Comparison of ENCODE assay signal across 17 cellular contexts in the genomic region with DNA sequence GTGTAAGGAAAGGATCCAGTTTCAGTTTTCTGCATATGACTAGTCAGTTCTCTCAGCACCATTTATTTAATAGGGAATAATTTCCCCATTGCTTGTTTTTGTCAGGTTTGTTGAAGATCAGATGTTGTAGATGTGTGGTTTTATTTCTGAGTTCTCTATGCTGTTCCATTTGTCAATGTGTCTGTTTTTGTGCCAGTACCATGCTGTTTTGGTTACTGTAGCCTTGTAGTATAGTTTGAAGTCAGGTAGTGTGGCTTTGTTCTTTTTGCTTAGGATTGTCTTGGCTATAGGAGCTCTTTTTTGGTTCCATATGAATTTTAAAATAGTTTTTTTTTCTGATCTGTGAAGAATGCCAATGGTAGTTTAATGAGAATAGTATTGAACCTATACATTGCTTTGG. TPM values are rescaled to one million over a fixed set of nuclear protein-coding genes. Genes with fewer than 3 reads are reported as not detected.
DNase-seq lines count a peak whose midpoint lies in the region; ATAC-seq, FAIRE-seq and TF ChIP-seq lines count a peak whose summit lies in the region.
"Not testable (repeated sequence)": the region's sequence is repeated elsewhere in the genome, so short reads cannot be mapped to it uniquely, and the experiment has no call there.
"Had no signal": no experiment of that assay in that cellular context is flagged by ENCODE, and none has a peak within 500 bp of the region (broad histone marks: within the 10 kb centered on the region; RNA-seq: fewer than 3 reads in every experiment).

No MANE protein-coding gene starts in this region.

- peak overlapping the region; percentile 93 for H2BK5ac ChIP-seq in neuronal stem cell (ENCODE audit: low read length)

- not testable (repeated sequence) for H3K27me3 ChIP-seq in BLaER1; DOHH2 (ENCODE audit: control insufficient read depth, low read length); GM23338 (ENCODE audit: insufficient read depth); Karpas-422 (ENCODE audit: low read length); neuronal stem cell (ENCODE audit: control insufficient read depth in 3 of 3, insufficient read depth in 3 of 3, low read depth in 1 of 3, low read length in 3 of 3)
- H3K27me3 ChIP-seq in K562 (ENCODE audit: control insufficient read depth in 2 of 2, insufficient read depth in 2 of 2, low read length in 2 of 2) = peaks cover 19 to 55% of the 10 kb centered on the region in 2 experiments; a peak in 4 of 5 replicates

- intact Hi-C loops in K562 (cut with micrococcal nuclease) = not testable (repeated sequence)

- not testable (repeated sequence) for H3K4me1 Mint-ChIP-seq in GM23338
- H3K4me1 Mint-ChIP-seq in brain = peaks cover 24% of the 10 kb centered on the region

- H3K14ac ChIP-seq in neuronal stem cell (ENCODE audit: low read length) = not testable (repeated sequence)

- H3K4ac ChIP-seq in neuronal stem cell (ENCODE audit: low read length) = not testable (repeated sequence)

- in situ Hi-C loops in K562 (cut with MboI) = not testable (repeated sequence)

- BruUV-seq in K562 (replicated peaks; lab: Mats Ljungman, UMichigan) = not testable (repeated sequence)

- not testable (repeated sequence) for H2BK12ac ChIP-seq in neuronal stem cell (ENCODE audit: low read length)

- H3K4me3 Mint-ChIP-seq in GM23338, brain: not testable (repeated sequence)

- not testable (repeated sequence) for H3K9me3 ChIP-seq in BLaER1; DOHH2 (ENCODE audit: control insufficient read depth, insufficient read depth, low read length); HEK293 (ENCODE audit: control insufficient read depth, insufficient read depth, low read depth, low read length); Karpas-422 (ENCODE audit: low read length); K562 (replicated peaks; ENCODE audit: control insufficient read depth, insufficient read depth, low read depth, low read length)
- H3K9me3 ChIP-seq in neuronal stem cell (replicated peaks in 1 of 2; ENCODE audit: control insufficient read depth in 2 of 2, insufficient read depth in 1 of 2, low read depth in 1 of 2, low read length in 2 of 2) = peaks cover 7 to 10% of the 10 kb centered on the region in 2 donors

- H3K9me1 ChIP-seq in K562 (ENCODE audit: control insufficient read depth, insufficient read depth, low read length) = not testable (repeated sequence)

- FAIRE-seq in K562 (lab: Jason Lieb, UNC) = not testable (repeated sequence)

- POLR2A ChIA-PET in HEK293 (lab: Yijun Ruan, JAX) = not testable (repeated sequence)
- POLR2A ChIA-PET in K562 (lab: Yijun Ruan, JAX) = interaction anchor here (0.9 kb wide), 1 partner anchor 106 kb away, joined by 3 read pairs; no protein-coding TSS in a partner anchor

- CTCF ChIA-PET in HEK293 (lab: Yijun Ruan, JAX) = interaction anchor here (0.7 to 1.5 kb wide), 3 partner anchors 9 to 41 kb away, joined by 3 to 5 read pairs (median 5); no protein-coding TSS in a partner anchor
- CTCF ChIA-PET in K562 (lab: Yijun Ruan, JAX; ENCODE audit: low intra/inter-chr PET ratio) = not testable (repeated sequence)

- TF ChIP-seq CTCF in DOHH2 (IDR thresholded peaks at IDR 0.05; ENCODE audit: low read depth, low read length, poor library complexity, severe bottlenecking); GM23338 (conservative IDR thresholded peaks at IDR 0.05; ENCODE audit: low read depth in 2 of 2); HEK293 (tag by site-specific recombination; IDR thresholded peaks at IDR 0.05); K562 (IDR thresholded peaks at IDR 0.05 in 2 of 3, conservative IDR thresholded peaks at IDR 0.05 in 1 of 3; ENCODE audit: insufficient read depth in 2 of 3, low read depth in 1 of 3, low read length in 3 of 3); brain (conservative IDR thresholded peaks at IDR 0.05): not testable (repeated sequence)

- H4K20me1 ChIP-seq in BLaER1; DOHH2 (ENCODE audit: control insufficient read depth, insufficient read depth, low read depth, low read length); GM23338 (replicated peaks; ENCODE audit: insufficient read depth); Karpas-422 (ENCODE audit: insufficient read depth, low read depth, low read length); K562 (replicated peaks; ENCODE audit: control insufficient read depth, insufficient read depth, low read length): not testable (repeated sequence)

- H3K4me1 ChIP-seq in BLaER1 (peaks cover 88% of the 10 kb centered on the region), DOHH2 (ENCODE audit: control insufficient read depth, low read length) (peaks cover 38% of the 10 kb centered on the region), Karpas-422 (ENCODE audit: low read length) (peaks cover 75% of the 10 kb centered on the region), K562 (replicated peaks in 1 of 2; ENCODE audit: control insufficient read depth in 2 of 2, insufficient read depth in 2 of 2, low read length in 2 of 2) (peaks cover 0 to 54% of the 10 kb centered on the region in 2 experiments; a peak in 3 of 5 replicates), neuronal stem cell (ENCODE audit: control insufficient read depth in 2 of 2, insufficient read depth in 1 of 2, low read depth in 1 of 2, low read length in 2 of 2) (peaks cover 7 to 29% of the 10 kb centered on the region in 2 donors)
- H3K4me1 ChIP-seq in GM23338 (ENCODE audit: insufficient read depth); HEK293 (ENCODE audit: control insufficient read depth, insufficient read depth, low read length): not testable (repeated sequence)

- H3F3A ChIP-seq in DOHH2 (ENCODE audit: control insufficient read depth, insufficient read depth); GM23338 (replicated peaks; ENCODE audit: low read depth): not testable (repeated sequence)

- H3K18ac ChIP-seq in neuronal stem cell (ENCODE audit: low read length) = not testable (repeated sequence)

- not testable (repeated sequence) for H3K79me1 ChIP-seq in neuronal stem cell (ENCODE audit: low read depth, low read length)

- H3K9ac ChIP-seq in BLaER1; Karpas-422 (ENCODE audit: low read length); K562 (ENCODE audit: insufficient read depth in 1 of 2, low read depth in 2 of 2, low read length in 2 of 2); neuronal stem cell (ENCODE audit: low read depth, low read length, poor library complexity): not testable (repeated sequence)

- H3K27me3 Mint-ChIP-seq in GM23338 (ENCODE audit: insufficient read depth, low read depth, poor library complexity); brain: not testable (repeated sequence)

- TF ChIP-seq POLR2A in K562 (conservative IDR thresholded peaks at IDR 0.05) = not testable (repeated sequence)

- H2AFZ ChIP-seq in GM23338; Karpas-422 (ENCODE audit: low read length); K562 (ENCODE audit: low read depth, low read length); neuronal stem cell (ENCODE audit: low read length): not testable (repeated sequence)

- not testable (repeated sequence) for TF ChIP-seq RAD21 in K562 (CRISPR knock-in tag; conservative IDR thresholded peaks at IDR 0.05 in 1 of 2, IDR thresholded peaks at IDR 0.05 in 1 of 2)

- not testable (repeated sequence) for H3K36me3 ChIP-seq in BLaER1; DOHH2 (ENCODE audit: control insufficient read depth, low read length); GM23338 (ENCODE audit: insufficient read depth); HEK293 (ENCODE audit: control insufficient read depth in 2 of 2, insufficient read depth in 1 of 2, low read length in 2 of 2); Karpas-422 (ENCODE audit: insufficient read depth, low read length); K562 (ENCODE audit: control insufficient read depth, insufficient read depth, low read length); neuronal stem cell (replicated peaks in 1 of 2; ENCODE audit: control insufficient read depth in 2 of 2, insufficient read depth in 2 of 2, low read length in 2 of 2)

- H3K79me2 ChIP-seq in DOHH2 (ENCODE audit: control insufficient read depth, low read length); GM23338 (replicated peaks; ENCODE audit: insufficient read depth); Karpas-422 (ENCODE audit: low read length); K562 (ENCODE audit: control insufficient read depth, insufficient read depth, low read length): not testable (repeated sequence)

- not testable (repeated sequence) for H3K23ac ChIP-seq in neuronal stem cell (ENCODE audit: low read depth, low read length, poor library complexity)

- not testable (repeated sequence) for H3K27ac Mint-ChIP-seq in GM23338
- H3K27ac Mint-ChIP-seq in brain = peak overlapping the region in 3 of 5 experiments; percentile 48 to 63 (median 49)

- not testable (repeated sequence) for TF ChIP-seq EP300 in K562 (IDR thresholded peaks at IDR 0.05; ENCODE audit: low read length)

- not testable (repeated sequence) for H2AK5ac ChIP-seq in neuronal stem cell (ENCODE audit: low read depth, low read length)

- H3K27ac ChIP-seq in BLaER1 (0 out of 2 replicates have a peak overlapping the region, but pooled peaks have one; percentile 99), GM23338 (ENCODE audit: low read depth) (0 out of 2 replicates have a peak overlapping the region, but pooled peaks have one; percentile 19), Karpas-422 (ENCODE audit: low read length) (peak overlapping the region; percentile 97)
- H3K27ac ChIP-seq in DOHH2 (ENCODE audit: low read depth, low read length); HEK293 (ENCODE audit: extremely low read depth, low read depth, low read length); K562 (ENCODE audit: extremely low read depth, low read depth, low read length); neuronal stem cell (replicated peaks; ENCODE audit: low read length): not testable (repeated sequence)

- H3K9me3 Mint-ChIP-seq in GM23338 = not testable (repeated sequence)
- H3K9me3 Mint-ChIP-seq in brain = peaks cover 6 to 22% (median 12%) of the 10 kb centered on the region in 5 experiments

- not testable (repeated sequence) for ATAC-seq in GM23338, K562

- H2BK15ac ChIP-seq in neuronal stem cell (ENCODE audit: low read length) = not testable (repeated sequence)

- not testable (repeated sequence) for H3K36me3 Mint-ChIP-seq in GM23338 (ENCODE audit: low read depth); brain

- H3K4me3 ChIP-seq in BLaER1; DOHH2 (ENCODE audit: low read length); GM23338; HEK293 (ENCODE audit: low read depth, low read length); Karpas-422 (ENCODE audit: low read length); K562; neuronal stem cell (ENCODE audit: low read length in 2 of 2): not testable (repeated sequence)

- not testable (repeated sequence) for DNase-seq in GM23338 (ENCODE audit: low spot score); Karpas-422; K562 (ENCODE audit: extremely low read depth in 1 of 4, low spot score in 3 of 4); neuronal stem cell (ENCODE audit: low spot score)

- H4K91ac ChIP-seq in neuronal stem cell (ENCODE audit: low read depth, low read length, poor library complexity) = peak overlapping the region; percentile 34

- H4K8ac ChIP-seq in neuronal stem cell (ENCODE audit: low read depth, low read length) = not testable (repeated sequence)

- H3K9me2 ChIP-seq in DOHH2 (replicated peaks; ENCODE audit: control insufficient read depth, low read length); GM23338 (ENCODE audit: insufficient read depth); Karpas-422 (replicated peaks; ENCODE audit: insufficient read depth, low read length): not testable (repeated sequence)

- H3K4me2 ChIP-seq in BLaER1; GM23338; K562 (ENCODE audit: insufficient read depth, low read length); neuronal stem cell (ENCODE audit: insufficient read depth, low read length, poor library complexity, severe bottlenecking): not testable (repeated sequence)
- H3K4me2 ChIP-seq in DOHH2 (ENCODE audit: low read length) = 0 out of 2 replicates have a peak overlapping the region, but pooled peaks have one; percentile 15
- peak overlapping the region; percentile 47 for H3K4me2 ChIP-seq in Karpas-422 (ENCODE audit: low read depth, low read length, poor library complexity, severe bottlenecking)

- H2BK120ac ChIP-seq in neuronal stem cell (ENCODE audit: low read depth, low read length) = not testable (repeated sequence)

RNA-seq across cellular contexts. Expression of gene GPSM1, which starts 6.4 kb away (rescaled TPM):
- total RNA-seq in GM23338 (2014; rRNA removed; shearing (Covaris generic)) = 21.3 and 23.2 TPM in 2 replicates
- polyA plus RNA-seq in GM23338 (2016; fragmentation: Nextera tagmentation; extraction: Ambion mirVana) (4.8 and 5.6 TPM in 2 replicates), K562 (2011; rRNA removed) (5.4 and 6.7 TPM in 2 replicates), K562 (2014; fragmentation: Illumina TruSeq; extraction: Trizol) (1.9 and 5.2 TPM in 2 replicates), K562 (2014; fragmentation: Nextera tagmentation; extraction: Ambion mirVana) (under 1 TPM; 0.04 to 0.10 TPM), K562 (2014; rRNA removed) (9.2 and 10.1 TPM in 2 replicates), brain (ENCODE audit: insufficient read depth, low read depth, low replicate concordance) (83.8 TPM)
- total RNA-seq in Karpas-422 (2014; rRNA removed; shearing (Covaris generic); ENCODE audit: low replicate concordance) = 11.7 and 38.4 TPM in 2 replicates
- 13.9 and 58.1 TPM in 2 replicates for total RNA-seq in K562 (2011; cell fraction: chromatin; rRNA removed; ENCODE audit: low replicate concordance)
- total RNA-seq in K562 (2011; cell fraction: nucleolus; rRNA removed) = 30.3 and 36.2 TPM in 2 replicates
- 16.3 and 19.9 TPM in 2 replicates for total RNA-seq in K562 (2011; cell fraction: nucleoplasm; rRNA removed)
- total RNA-seq in K562 (2014; rRNA removed) (12.7 and 16.0 TPM in 2 replicates), K562 (2014; rRNA removed; fragmentation: Illumina TruSeq; extraction: Trizol) (0.54 and 0.76 TPM in 2 replicates), K562 (2015; rRNA removed; fragmentation: Illumina TruSeq; extraction: Trizol) (3.1 and 4.1 TPM in 2 replicates), K562 (2021) (12.4 and 14.2 TPM in 2 replicates)
- 5.4 and 23.3 TPM in 2 replicates for polyA plus RNA-seq in K562 (2011; cell fraction: cytosol; rRNA removed)
- 21.3 and 47.7 TPM in 2 replicates for polyA plus RNA-seq in K562 (2011; cell fraction: nucleus; rRNA removed)
- 5.3 and 13.8 TPM in 2 replicates for polyA plus RNA-seq in K562 (2012)
- 1.4 and 3.0 TPM in 2 replicates for polyA minus RNA-seq in K562 (2011; rRNA and poly(A)+ RNA removed)
- 7.8 and 9.2 TPM in 2 replicates for polyA minus RNA-seq in K562 (2011; cell fraction: cytosol; rRNA and poly(A)+ RNA removed)
- polyA minus RNA-seq in K562 (2011; cell fraction: nucleus; rRNA and poly(A)+ RNA removed) = 12.7 and 13.3 TPM in 2 replicates
- 37.4 TPM for polyA plus RNA-seq in neuronal stem cell (2013, experiment 1 of 2)
- 37.2 TPM for polyA plus RNA-seq in neuronal stem cell (2013, experiment 2 of 2)

RNA-seq across cellular contexts. Expression of gene CCDC187, which starts 17.1 kb away (rescaled TPM):
- total RNA-seq in GM23338 (2014; rRNA removed; shearing (Covaris generic)) = 0.14 TPM in 1 of 2 replicates, not detected in the other
- polyA plus RNA-seq in GM23338 (2016; fragmentation: Nextera tagmentation; extraction: Ambion mirVana) (not detected in 2 replicates), K562 (2011; rRNA removed) (not detected in 2 replicates), K562 (2014; fragmentation: Illumina TruSeq; extraction: Trizol) (not detected in 2 replicates), K562 (2014; fragmentation: Nextera tagmentation; extraction: Ambion mirVana) (not detected), K562 (2014; rRNA removed) (not detected in 2 replicates), brain (ENCODE audit: insufficient read depth, low read depth, low replicate concordance) (5.3 TPM)
- total RNA-seq in Karpas-422 (2014; rRNA removed; shearing (Covaris generic); ENCODE audit: low replicate concordance) = 0.34 and 0.43 TPM in 2 replicates
- total RNA-seq in K562 (2011; cell fraction: chromatin; rRNA removed; ENCODE audit: low replicate concordance) = 0.53 TPM in 1 of 2 replicates, not detected in the other
- 0.13 and 0.33 TPM in 2 replicates for total RNA-seq in K562 (2011; cell fraction: nucleolus; rRNA removed)
- 0.15 and 0.46 TPM in 2 replicates for total RNA-seq in K562 (2011; cell fraction: nucleoplasm; rRNA removed)
- total RNA-seq in K562 (2014; rRNA removed) (not detected in 2 replicates), K562 (2014; rRNA removed; fragmentation: Illumina TruSeq; extraction: Trizol) (not detected in 2 replicates), K562 (2015; rRNA removed; fragmentation: Illumina TruSeq; extraction: Trizol) (not detected in 2 replicates), K562 (2021) (0.02 TPM in 1 of 2 replicates, not detected in the other)
- polyA plus RNA-seq in K562 (2011; cell fraction: cytosol; rRNA removed) = 0.07 TPM in 1 of 2 replicates, not detected in the other
- polyA plus RNA-seq in K562 (2011; cell fraction: nucleus; rRNA removed) = 0.01 and 0.40 TPM in 2 replicates
- polyA plus RNA-seq in K562 (2012) = 0.04 TPM in 1 of 2 replicates, not detected in the other
- not detected in 2 replicates for polyA minus RNA-seq in K562 (2011; rRNA and poly(A)+ RNA removed)
- polyA minus RNA-seq in K562 (2011; cell fraction: cytosol; rRNA and poly(A)+ RNA removed) = not detected in 2 replicates
- 0.11 and 0.27 TPM in 2 replicates for polyA minus RNA-seq in K562 (2011; cell fraction: nucleus; rRNA and poly(A)+ RNA removed)
- polyA plus RNA-seq in neuronal stem cell (2013, experiment 1 of 2) = 0.08 TPM
- polyA plus RNA-seq in neuronal stem cell (2013, experiment 2 of 2) = 0.08 TPM
- total RNA-seq: A673; CD4-positive, alpha-beta memory T cell; CD4-positive, alpha-beta T cell; CD4-positive, CD25-positive, alpha-beta regulatory T cell; CD8-positive, alpha-beta memory T cell; Daoy had no signal
- polyA plus RNA-seq: AG04450; BJ; CD14-positive monocyte; CD4-positive, alpha-beta memory T cell; CD4-positive, CD25-positive, alpha-beta regulatory T cell; CD8-positive, alpha-beta memory T cell had no signal

RNA-seq across cellular contexts. Expression of gene DNLZ, which starts 42.6 kb away (rescaled TPM):
- total RNA-seq in GM23338 (2014; rRNA removed; shearing (Covaris generic)) = 21.7 and 53.9 TPM in 2 replicates
- polyA plus RNA-seq in GM23338 (2016; fragmentation: Nextera tagmentation; extraction: Ambion mirVana) (33.4 and 37.7 TPM in 2 replicates), K562 (2011; rRNA removed) (3.1 and 3.2 TPM in 2 replicates), K562 (2014; fragmentation: Illumina TruSeq; extraction: Trizol) (2.2 and 4.2 TPM in 2 replicates), K562 (2014; fragmentation: Nextera tagmentation; extraction: Ambion mirVana) (under 1 TPM; 0.17 to 0.36 TPM), K562 (2014; rRNA removed) (22.1 and 29.8 TPM in 2 replicates), brain (ENCODE audit: insufficient read depth, low read depth, low replicate concordance) (33.5 TPM)
- total RNA-seq in Karpas-422 (2014; rRNA removed; shearing (Covaris generic); ENCODE audit: low replicate concordance) = 40.1 and 104 TPM in 2 replicates
- 3.5 and 12.0 TPM in 2 replicates for total RNA-seq in K562 (2011; cell fraction: chromatin; rRNA removed; ENCODE audit: low replicate concordance)
- total RNA-seq in K562 (2011; cell fraction: nucleolus; rRNA removed) = 9.3 and 11.7 TPM in 2 replicates
- total RNA-seq in K562 (2011; cell fraction: nucleoplasm; rRNA removed) = 3.4 and 4.8 TPM in 2 replicates
- total RNA-seq in K562 (2014; rRNA removed) (44.6 and 56.7 TPM in 2 replicates), K562 (2014; rRNA removed; fragmentation: Illumina TruSeq; extraction: Trizol) (2.2 and 3.4 TPM in 2 replicates), K562 (2015; rRNA removed; fragmentation: Illumina TruSeq; extraction: Trizol) (10.0 and 10.8 TPM in 2 replicates), K562 (2021) (25.6 and 25.8 TPM in 2 replicates)
- 7.6 and 27.3 TPM in 2 replicates for polyA plus RNA-seq in K562 (2011; cell fraction: cytosol; rRNA removed)
- 4.2 and 7.4 TPM in 2 replicates for polyA plus RNA-seq in K562 (2011; cell fraction: nucleus; rRNA removed)
- 8.5 and 15.9 TPM in 2 replicates for polyA plus RNA-seq in K562 (2012)
- 0.28 TPM in 1 of 2 replicates, not detected in the other for polyA minus RNA-seq in K562 (2011; rRNA and poly(A)+ RNA removed)
- 2.6 and 3.4 TPM in 2 replicates for polyA minus RNA-seq in K562 (2011; cell fraction: cytosol; rRNA and poly(A)+ RNA removed)
- 2.9 and 3.6 TPM in 2 replicates for polyA minus RNA-seq in K562 (2011; cell fraction: nucleus; rRNA and poly(A)+ RNA removed)
- 6.7 TPM for polyA plus RNA-seq in neuronal stem cell (2013, experiment 1 of 2)
- polyA plus RNA-seq in neuronal stem cell (2013, experiment 2 of 2) = 6.9 TPM

RNA-seq across cellular contexts. Expression of gene CARD9, which starts 52.5 kb away (rescaled TPM):
- total RNA-seq in GM23338 (2014; rRNA removed; shearing (Covaris generic)) = 0.49 and 1.1 TPM in 2 replicates
- 0.63 and 0.92 TPM in 2 replicates for polyA plus RNA-seq in GM23338 (2016; fragmentation: Nextera tagmentation; extraction: Ambion mirVana)
- 1.3 and 2.9 TPM in 2 replicates for total RNA-seq in Karpas-422 (2014; rRNA removed; shearing (Covaris generic); ENCODE audit: low replicate concordance)
- 37.4 and 149 TPM in 2 replicates for total RNA-seq in K562 (2011; cell fraction: chromatin; rRNA removed; ENCODE audit: low replicate concordance)
- total RNA-seq in K562 (2011; cell fraction: nucleolus; rRNA removed) = 92.6 and 92.9 TPM in 2 replicates
- total RNA-seq in K562 (2011; cell fraction: nucleoplasm; rRNA removed) = 39.7 and 46.5 TPM in 2 replicates
- 37.6 and 40.1 TPM in 2 replicates for total RNA-seq in K562 (2014; rRNA removed)
- total RNA-seq in K562 (2014; rRNA removed; fragmentation: Illumina TruSeq; extraction: Trizol) = 3.5 and 3.6 TPM in 2 replicates
- 14.6 and 15.8 TPM in 2 replicates for total RNA-seq in K562 (2015; rRNA removed; fragmentation: Illumina TruSeq; extraction: Trizol)
- 35.6 and 42.7 TPM in 2 replicates for total RNA-seq in K562 (2021)
- 9.7 and 27.8 TPM in 2 replicates for polyA plus RNA-seq in K562 (2011; rRNA removed)
- polyA plus RNA-seq in K562 (2011; cell fraction: cytosol; rRNA removed) = 10.5 and 13.4 TPM in 2 replicates
- polyA plus RNA-seq in K562 (2011; cell fraction: nucleus; rRNA removed) = 231 and 234 TPM in 2 replicates
- 21.9 and 61.0 TPM in 2 replicates for polyA plus RNA-seq in K562 (2012)
- 4.7 and 13.2 TPM in 2 replicates for polyA plus RNA-seq in K562 (2014; fragmentation: Illumina TruSeq; extraction: Trizol)
- polyA plus RNA-seq in K562 (2014; fragmentation: Nextera tagmentation; extraction: Ambion mirVana) = 1 to 10 TPM; 1.7 to 2.0 TPM
- 40.4 and 53.0 TPM in 2 replicates for polyA plus RNA-seq in K562 (2014; rRNA removed)
- polyA minus RNA-seq in K562 (2011; rRNA and poly(A)+ RNA removed) = 4.8 and 5.0 TPM in 2 replicates
- polyA minus RNA-seq in K562 (2011; cell fraction: cytosol; rRNA and poly(A)+ RNA removed) = 7.2 and 12.8 TPM in 2 replicates
- polyA minus RNA-seq in K562 (2011; cell fraction: nucleus; rRNA and poly(A)+ RNA removed) = 25.8 and 55.4 TPM in 2 replicates
- 0.58 TPM for polyA plus RNA-seq in brain (ENCODE audit: insufficient read depth, low read depth, low replicate concordance)
- polyA plus RNA-seq in neuronal stem cell (2013, experiment 1 of 2) = 0.14 TPM
- 0.17 TPM for polyA plus RNA-seq in neuronal stem cell (2013, experiment 2 of 2)
- polyA plus RNA-seq: CD8-positive, alpha-beta memory T cell had no signal
